ENCODE assay signal across 8 cellular contexts in genomic region chr1:38815903-38816627, GRCh38. TPM values are rescaled to one million over a fixed set of nuclear protein-coding genes. Genes with fewer than 3 reads are reported as not detected.
DNase-seq lines count a peak whose midpoint lies in the region; ATAC-seq and TF ChIP-seq lines count a peak whose summit lies in the region.
"Had no signal": no experiment of that assay in that cellular context is flagged by ENCODE, and none has a peak within 500 bp of the region (broad histone marks: within the 10 kb centered on the region; RNA-seq: fewer than 3 reads in every experiment).

No MANE protein-coding gene starts in this region.

- TF ChIP-seq CTCF in GM23338 (conservative IDR thresholded peaks at IDR 0.05; ENCODE audit: low read depth in 2 of 2) (no peak), foreskin keratinocyte (conservative IDR thresholded peaks at IDR 0.05) (no peak), gastrocnemius medialis (IDR thresholded peaks at IDR 0.05 in 4 of 5, conservative IDR thresholded peaks at IDR 0.05 in 1 of 5) (no peak), RWPE1 (conservative IDR thresholded peaks at IDR 0.05; ENCODE audit: low read depth) (no peak)

- peak overlapping the region; percentile 93 for H2AFZ ChIP-seq in GM23338

- H3K4me2 ChIP-seq in GM23338, result peak overlapping the region; percentile 75

- DNase-seq in GM23338 (ENCODE audit: low spot score) (peak; percentile 53), NCI-H128 (lab: John Stamatoyannopoulos, UW; ENCODE audit: unreplicated experiment) (peak; percentile 31), foreskin keratinocyte (no peak), gastrocnemius medialis (no peak), RWPE1 (ENCODE audit: low spot score) (no peak)

- ATAC-seq in GM18867 (IDR thresholded peaks at IDR 0.05; ENCODE audit: unreplicated experiment) (peak; percentile 81), GM23338 (peak; percentile 11), foreskin keratinocyte (peak; percentile 30), GM18505 (IDR thresholded peaks at IDR 0.05; ENCODE audit: unreplicated experiment) (no peak), gastrocnemius medialis (no peak)

- in situ Hi-C loops in gastrocnemius medialis (cut with MboI; ENCODE audit: low sequenced_read_pairs in 4 of 4), result loop anchor here in 1 of 4 donors (25.0 kb wide), 1 partner anchor 754 kb away; no protein-coding TSS in a partner anchor

- H3K36me3 ChIP-seq in GM23338 (ENCODE audit: insufficient read depth) (no peaks in the 10 kb centered on the region), gastrocnemius medialis (no peaks in the 10 kb centered on the region)

- H3K9me3 ChIP-seq in gastrocnemius medialis, result no peaks in the 10 kb centered on the region

- no peak for TF ChIP-seq POLR2A in GM18505 (IDR thresholded peaks at IDR 0.05; ENCODE audit: borderline replicate concordance, extremely low read depth, insufficient read depth, insufficient read length)
- TF ChIP-seq POLR2A in gastrocnemius medialis (IDR thresholded peaks at IDR 0.05), result no peak

- no peak overlapping the region for H3K27ac Mint-ChIP-seq in GM23338

- no peaks in the 10 kb centered on the region for H3F3A ChIP-seq in GM23338 (replicated peaks; ENCODE audit: low read depth)

- peaks cover 12% of the 10 kb centered on the region; the same call in 2 of the 3 replicates for H3K9me3 Mint-ChIP-seq in GM23338

- H3K27me3 Mint-ChIP-seq in GM23338 (ENCODE audit: insufficient read depth, low read depth, poor library complexity), result peaks cover 25% of the 10 kb centered on the region

- no peak overlapping the region for H3K27ac ChIP-seq in GM23338 (ENCODE audit: low read depth)
- H3K27ac ChIP-seq in foreskin keratinocyte, result no peak overlapping the region
- H3K27ac ChIP-seq in gastrocnemius medialis, result no peak overlapping the region
- no peak overlapping the region for H3K27ac ChIP-seq in RWPE1
- H3K27ac ChIP-seq: epithelial cell of prostate had no signal

- H4K20me1 ChIP-seq in GM23338 (replicated peaks; ENCODE audit: insufficient read depth), result no peaks in the 10 kb centered on the region

- CTCF ChIA-PET in RWPE1 (lab: Yijun Ruan, JAX), result interaction anchor here (0.9 kb wide), 1 partner anchor 679 kb away, joined by 3 read pairs; no protein-coding TSS in a partner anchor

- H3K4me1 Mint-ChIP-seq in GM23338, result peaks cover 34% of the 10 kb centered on the region

- H3K4me3 ChIP-seq in GM23338 (peak overlapping the region; percentile 49), gastrocnemius medialis (no peak overlapping the region)

- H3K27me3 ChIP-seq in GM23338 (ENCODE audit: insufficient read depth), result peaks cover 70% of the 10 kb centered on the region
- H3K27me3 ChIP-seq in foreskin keratinocyte, result peaks cover 89% of the 10 kb centered on the region
- H3K27me3 ChIP-seq in gastrocnemius medialis, result peaks cover 52 to 71% (median 67%) of the 10 kb centered on the region in 3 donors

- peaks cover 7% of the 10 kb centered on the region; the same call in 2 of the 3 replicates for H3K36me3 Mint-ChIP-seq in GM23338 (ENCODE audit: low read depth)

- H3K4me1 ChIP-seq in GM23338 (ENCODE audit: insufficient read depth) (peaks cover 32% of the 10 kb centered on the region), foreskin keratinocyte (no peaks in the 10 kb centered on the region), gastrocnemius medialis (no peaks in the 10 kb centered on the region)

- H3K9me2 ChIP-seq in GM23338 (ENCODE audit: insufficient read depth), result no peaks in the 10 kb centered on the region

- H3K4me3 Mint-ChIP-seq in GM23338, result peak overlapping the region; percentile 34; the same call in 1 of the 3 replicates

- POLR2A ChIA-PET in RWPE1 (lab: Yijun Ruan, JAX; ENCODE audit: low non-redundant PET), result no interaction called here

- intact Hi-C loops in gastrocnemius medialis (cut with DNase I; ENCODE audit: low total_unique reads), result no loop called here

- no peaks in the 10 kb centered on the region for H3K79me2 ChIP-seq in GM23338 (replicated peaks; ENCODE audit: insufficient read depth)

TF ChIP-seq in GM23338, 12 proteins besides CTCF, POLR2A, EP300 and RAD21:
- no peak for TF ChIP-seq ZNF462 (CRISPR knock-in tag; IDR thresholded peaks at IDR 0.05)
- TF ChIP-seq NANOG (IDR thresholded peaks at IDR 0.05; ENCODE audit: borderline replicate concordance), result no peak
- TF ChIP-seq EZH2phosphoT487 (IDR thresholded peaks at IDR 0.05; ENCODE audit: unreplicated experiment), result no peak

RNA-seq across cellular contexts. Expression of gene RRAGC, which starts 43.5 kb away (rescaled TPM):
- total RNA-seq in GM23338 (2014; rRNA removed; shearing (Covaris generic)), result 12.8 and 13.1 TPM in 2 replicates
- 9.3 TPM in 2 replicates for polyA plus RNA-seq in GM23338 (2016; fragmentation: Nextera tagmentation; extraction: Ambion mirVana)
- total RNA-seq in foreskin keratinocyte, result 25.8 and 27.4 TPM in 2 replicates
- polyA plus RNA-seq in foreskin keratinocyte, result 17.2 and 20.4 TPM in 2 replicates
- 10 to 100 TPM in 2 of 4 donors, 1 to 10 TPM in 2; 8.0 to 15.5 (median 11.2) TPM for total RNA-seq in gastrocnemius medialis

RNA-seq across cellular contexts. Expression of gene MYCBP, which starts 57.1 kb away (rescaled TPM):
- 33.6 and 69.2 TPM in 2 replicates for total RNA-seq in GM23338 (2014; rRNA removed; shearing (Covaris generic))
- polyA plus RNA-seq in GM23338 (2016; fragmentation: Nextera tagmentation; extraction: Ambion mirVana) (74.4 and 82.3 TPM in 2 replicates), foreskin keratinocyte (24.1 and 28.7 TPM in 2 replicates)
- total RNA-seq in foreskin keratinocyte (33.9 and 41.1 TPM in 2 replicates), gastrocnemius medialis (10 to 100 TPM in 3 of 4 donors, 1 to 10 TPM in 1; 9.8 to 22.3 (median 13.5) TPM)

Comparison
In these comparisons a context has a peak if more than half of its experiments do, and no peak if none do; other contexts are left out.
1. ATAC-seq: peak in GM18867 (single experiment), GM23338 (single experiment) and foreskin keratinocyte (single experiment); none in GM18505 (single experiment) and gastrocnemius medialis (0 of 2).
2. DNase-seq: peak in GM23338 (single experiment) and NCI-H128 (single experiment); none in foreskin keratinocyte (0 of 2), gastrocnemius medialis (0 of 2) and RWPE1 (single experiment).